Comparison of ENCODE assay signal across 8 cellular contexts in genomic region chr12:12715459-12716150, GRCh38. TPM values are rescaled to one million over a fixed set of nuclear protein-coding genes. Genes with fewer than 3 reads are reported as not detected.
DNase-seq lines count a peak whose midpoint lies in the region; ATAC-seq and TF ChIP-seq lines count a peak whose summit lies in the region.

No MANE protein-coding gene starts in this region.

- peak overlapping the region; percentile 95 for H3K27ac Mint-ChIP-seq in central memory CD8-positive, alpha-beta T cell (ENCODE audit: low read depth)
- peak overlapping the region; percentile 92 to 100 (median 99) for H3K27ac Mint-ChIP-seq in naive thymus-derived CD8-positive, alpha-beta T cell

- ATAC-seq in Right ventricle myocardium inferior (no peak), HG02973 (IDR thresholded peaks at IDR 0.05; ENCODE audit: unreplicated experiment) (peak; percentile 21), sciatic nerve (no peak)
- no peak for ATAC-seq in central memory CD8-positive, alpha-beta T cell (replicated peaks; ENCODE audit: extremely low read depth, poor library complexity, severe bottlenecking)
- no peak for ATAC-seq in naive thymus-derived CD8-positive, alpha-beta T cell

- H3K4me1 ChIP-seq in left ventricle myocardium inferior = peaks cover 71% of the 10 kb centered on the region
- peaks cover 0 to 38% (median 14%) of the 10 kb centered on the region in 4 donors for H3K4me1 ChIP-seq in Peyer's patch

- H3K9me3 ChIP-seq in left ventricle myocardium inferior (replicated peaks) (no peaks in the 10 kb centered on the region), Peyer's patch (no peaks in the 10 kb centered on the region)

- H3K4me1 Mint-ChIP-seq in central memory CD8-positive, alpha-beta T cell = peaks cover 62% of the 10 kb centered on the region
- H3K4me1 Mint-ChIP-seq in naive thymus-derived CD8-positive, alpha-beta T cell = peaks cover 39 to 65% (median 56%) of the 10 kb centered on the region in 4 donors

- peak overlapping the region; percentile 89 for H3K4me3 Mint-ChIP-seq in central memory CD8-positive, alpha-beta T cell
- peak overlapping the region; percentile 87 to 100 (median 95) for H3K4me3 Mint-ChIP-seq in naive thymus-derived CD8-positive, alpha-beta T cell

- no peaks in the 10 kb centered on the region for H3K27me3 Mint-ChIP-seq in central memory CD8-positive, alpha-beta T cell
- H3K27me3 Mint-ChIP-seq in naive thymus-derived CD8-positive, alpha-beta T cell = no peaks in the 10 kb centered on the region

- H3K27ac ChIP-seq in left ventricle myocardium inferior (replicated peaks) = peak overlapping the region; percentile 97
- H3K27ac ChIP-seq in Peyer's patch = peak overlapping the region; percentile 96 to 100 (median 99)

- no peaks in the 10 kb centered on the region for H3K27me3 ChIP-seq in left ventricle myocardium inferior (ENCODE audit: low read depth)
- no peaks in the 10 kb centered on the region for H3K27me3 ChIP-seq in Peyer's patch

- intact Hi-C loops in left ventricle myocardium inferior (cut with micrococcal nuclease) = loop anchor here (10.0 kb wide), 1 partner anchor 151 kb away; the partner anchor contains the start of gene DUSP16
- intact Hi-C loops in Right ventricle myocardium inferior (cut with DNase I) = loop anchor here (2.0 to 5.0 kb wide), 3 partner anchors 19 to 103 kb away; partner anchors contain the start of genes CREBL2 and GPR19
- intact Hi-C loops in sciatic nerve (cut with DNase I) = no loop called here

- DNase-seq in left ventricle myocardium inferior = no peak
- no peak for DNase-seq in Right ventricle myocardium inferior (ENCODE audit: missing footprints)
- peak in 2 of 3 donors; percentile 78 to 84 for DNase-seq in Peyer's patch
- no peak for DNase-seq in central memory CD8-positive, alpha-beta T cell (ENCODE audit: low spot score in 2 of 2)
- peak in 2 of 10 donors; percentile 33 to 39 for DNase-seq in naive thymus-derived CD8-positive, alpha-beta T cell
- DNase-seq in sciatic nerve (ENCODE audit: low spot score) = no peak
- no peak for DNase-seq in NCI-H446 treated with DMSO at 0.1 percent for 48 hours (lab: John Stamatoyannopoulos, UW)

- TF ChIP-seq CTCF in left ventricle myocardium inferior (IDR thresholded peaks at IDR 0.05; ENCODE audit: borderline replicate concordance) = no peak
- no peak for TF ChIP-seq CTCF in Peyer's patch (IDR thresholded peaks at IDR 0.05)

- no peaks in the 10 kb centered on the region for H3K9me3 Mint-ChIP-seq in central memory CD8-positive, alpha-beta T cell
- no peaks in the 10 kb centered on the region for H3K9me3 Mint-ChIP-seq in naive thymus-derived CD8-positive, alpha-beta T cell

- H3K36me3 ChIP-seq in left ventricle myocardium inferior = peaks cover 20% of the 10 kb centered on the region
- peaks cover 0 to 2% (median 0%) of the 10 kb centered on the region in 3 donors for H3K36me3 ChIP-seq in Peyer's patch

- peak overlapping the region; percentile 76 for H3K4me3 ChIP-seq in left ventricle myocardium inferior
- peak overlapping the region; percentile 72 to 91 (median 84) for H3K4me3 ChIP-seq in Peyer's patch

- peak in 1 of 2 donors; percentile 25 for TF ChIP-seq POLR2A in Peyer's patch (IDR thresholded peaks at IDR 0.05)

- H3K36me3 Mint-ChIP-seq in central memory CD8-positive, alpha-beta T cell (ENCODE audit: insufficient read depth) = peaks cover 59% of the 10 kb centered on the region
- H3K36me3 Mint-ChIP-seq in naive thymus-derived CD8-positive, alpha-beta T cell = peaks cover 23 to 35% (median 26%) of the 10 kb centered on the region in 3 donors

- POLR2A ChIA-PET in naive thymus-derived CD8-positive, alpha-beta T cell (lab: Charles Lee) = interaction anchor here (0.6 to 19.2 kb wide), 31 partner anchors 9 to 1700 kb away, joined by 3 to 639 read pairs (median 4); partner anchors contain the start of genes APOLD1, BORCS5, CREBL2 and DUSP16

RNA-seq across cellular contexts. Expression of gene CDKN1B, which starts 1.6 kb away (rescaled TPM):
- total RNA-seq in left ventricle myocardium inferior (36.3 TPM), Right ventricle myocardium inferior (38.0 TPM), Peyer's patch (10 to 100 TPM; 37.7 to 66.0 (median 48.1) TPM), sciatic nerve (110 TPM)
- total RNA-seq in naive thymus-derived CD8-positive, alpha-beta T cell = 100 to 1,000 TPM; 161 TPM
- 10 to 100 TPM in 2 of 3 donors, 1 to 10 TPM in 1; 8.3 to 26.9 (median 20.6) TPM for polyA plus RNA-seq in naive thymus-derived CD8-positive, alpha-beta T cell

RNA-seq across cellular contexts. Expression of gene GPR19, which starts 19.6 kb away (rescaled TPM):
- not detected for total RNA-seq in left ventricle myocardium inferior
- not detected for total RNA-seq in Right ventricle myocardium inferior
- total RNA-seq in Peyer's patch = 1 to 10 TPM in 1 of 4 donors, under 1 TPM in 1, not detected in 2; 0.54 to 1.2 TPM
- total RNA-seq in naive thymus-derived CD8-positive, alpha-beta T cell = 1 to 10 TPM; 1.3 to 1.9 TPM
- under 1 TPM in 2 of 3 donors, not detected in 1; 0.47 to 0.51 TPM for polyA plus RNA-seq in naive thymus-derived CD8-positive, alpha-beta T cell
- total RNA-seq in sciatic nerve = 0.62 TPM

Comparison
In these comparisons a context has a peak if more than half of its experiments do, and no peak if none do; other contexts are left out.
1. DNase-seq: peak in Peyer's patch (2 of 3); none in left ventricle myocardium inferior (single experiment), Right ventricle myocardium inferior (single experiment), central memory CD8-positive, alpha-beta T cell (0 of 2), sciatic nerve (single experiment) and NCI-H446 treated with DMSO at 0.1 percent for 48 hours (single experiment).